18 cellular contexts compared by ENCODE assay signal in the genomic region with DNA sequence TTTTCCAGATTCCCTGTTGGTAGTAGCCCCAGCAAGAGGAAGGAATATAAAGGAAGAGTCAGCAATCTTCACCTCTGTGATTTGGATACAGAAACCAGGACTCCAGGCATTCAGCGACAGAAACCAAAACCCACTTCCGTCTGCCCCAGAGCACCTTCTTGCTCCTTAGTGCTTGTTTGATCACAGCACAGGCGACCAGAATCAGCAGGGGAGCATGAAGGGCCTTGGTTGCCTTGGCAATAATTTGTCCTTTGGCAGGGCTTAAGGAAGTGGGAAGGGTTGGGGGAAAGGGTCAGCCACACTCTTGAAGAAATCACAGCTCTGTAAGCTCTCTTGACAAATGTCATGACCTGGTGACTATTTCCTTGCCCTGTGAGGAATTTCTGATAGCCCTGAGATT.
"Had no signal": no experiment of that assay in that cellular context is flagged by ENCODE, and none has a peak within 500 bp of the region (broad histone marks: within the 10 kb centered on the region; RNA-seq: fewer than 3 reads in every experiment).

No MANE protein-coding gene starts in this region.

- H3K27me3 ChIP-seq: breast epithelium, gastrocnemius medialis, spleen, upper lobe of right lung had no signal

- DNase-seq: activated CD4-positive, alpha-beta T cell treated with anti-CD3 and anti-CD28 coated beads, Interleukin-2, amount 50 U/mL, for 4 hours; activated gamma-delta T cell; gastrocnemius medialis; heart left ventricle; lower lobe of right lung; natural killer cell; retina; spleen; stimulated activated CD4-positive, alpha-beta T cell treated with anti-CD3 and anti-CD28 coated beads, Interleukin-4, amount 100 ng/mL, for 4 hours; stimulated activated naive B cell treated with anti-CD40 and anti-IgM and Interleukin-4, amounts not matched to agents 10 μg/mL and 1 μg/mL and 100 μg/mL, for 72 hours; T-cell; upper lobe of right lung had no signal

- H3K27ac Mint-ChIP-seq: activated naive CD4-positive, alpha-beta T cell treated with anti-CD3 and anti-CD28 coated beads, Interleukin-2, amount 50 U/mL, for 24 hours; natural killer cell; stimulated activated naive B cell treated with anti-CD40 and anti-IgM and Interleukin-4, amounts not matched to agents 10 μg/mL and 1 μg/mL and 100 μg/mL, for 72 hours; T-cell had no signal

- H3K27ac ChIP-seq: breast epithelium, coronary artery, gastrocnemius medialis, heart left ventricle, lower lobe of right lung, spleen, thoracic aorta, upper lobe of right lung had no signal

- H3K36me3 Mint-ChIP-seq: activated naive CD4-positive, alpha-beta T cell treated with anti-CD3 and anti-CD28 coated beads, Interleukin-2, amount 50 U/mL, for 24 hours; natural killer cell; stimulated activated naive B cell treated with anti-CD40 and anti-IgM and Interleukin-4, amounts not matched to agents 10 μg/mL and 1 μg/mL and 100 μg/mL, for 72 hours; T-cell had no signal

- H3K4me3 Mint-ChIP-seq: activated naive CD4-positive, alpha-beta T cell treated with anti-CD3 and anti-CD28 coated beads, Interleukin-2, amount 50 U/mL, for 24 hours; natural killer cell; stimulated activated naive B cell treated with anti-CD40 and anti-IgM and Interleukin-4, amounts not matched to agents 10 μg/mL and 1 μg/mL and 100 μg/mL, for 72 hours; T-cell had no signal

- H3K4me1 ChIP-seq: breast epithelium, gastrocnemius medialis, lower lobe of right lung, spleen, upper lobe of right lung had no signal

- H3K4me3 ChIP-seq: breast epithelium, coronary artery, gastrocnemius medialis, heart left ventricle, lower lobe of right lung, spleen, thoracic aorta, upper lobe of right lung had no signal

- ATAC-seq: activated CD4-positive, CD25-positive, alpha-beta regulatory T cell treated with anti-CD3 and anti-CD28 coated beads, Interleukin-2, amount 50 U/mL, for 24 hours; esophagus mucosa; gastrocnemius medialis; heart left ventricle; natural killer cell; stimulated activated naive B cell treated with anti-CD40 and anti-IgM and Interleukin-4, amounts not matched to agents 10 μg/mL and 1 μg/mL and 100 μg/mL, for 72 hours; T-cell; upper lobe of right lung had no signal

- H3K27me3 Mint-ChIP-seq: stimulated activated naive B cell treated with anti-CD40 and anti-IgM and Interleukin-4, amounts not matched to agents 10 μg/mL and 1 μg/mL and 100 μg/mL, for 72 hours; T-cell had no signal

- H3K9me3 Mint-ChIP-seq: activated naive CD4-positive, alpha-beta T cell treated with anti-CD3 and anti-CD28 coated beads, Interleukin-2, amount 50 U/mL, for 24 hours; T-cell had no signal

- H3K4me1 Mint-ChIP-seq: activated naive CD4-positive, alpha-beta T cell treated with anti-CD3 and anti-CD28 coated beads, Interleukin-2, amount 50 U/mL, for 24 hours; natural killer cell; T-cell had no signal

- H3K9me3 ChIP-seq: breast epithelium, gastrocnemius medialis, heart left ventricle, lower lobe of right lung, spleen, thoracic aorta, upper lobe of right lung had no signal

- H3K36me3 ChIP-seq: breast epithelium, gastrocnemius medialis, heart left ventricle, lower lobe of right lung, spleen, thoracic aorta, upper lobe of right lung had no signal
